In genomic region chr20:14512856-14513255, GRCh38 we compare ENCODE assay signal across 20 cellular contexts.
"Had no signal": no experiment of that assay in that cellular context is flagged by ENCODE, and none has a peak within 500 bp of the region (broad histone marks: within the 10 kb centered on the region; RNA-seq: fewer than 3 reads in every experiment).

No MANE protein-coding gene starts in this region.

- H3K27me3 Mint-ChIP-seq: dendritic cell treated with granulocyte-macrophage colony-stimulating factor and Interleukin-4, amounts not matched to agents 40 ng/mL and 50 ng/mL, for 4 days; effector memory CD8-positive, alpha-beta T cell had no signal

- H3K4me3 Mint-ChIP-seq: activated T-cell treated with anti-CD3 and anti-CD28 coated beads, Interleukin-2, amount 50 U/mL, for 72 hours; dendritic cell treated with granulocyte-macrophage colony-stimulating factor and Interleukin-4, amounts not matched to agents 40 ng/mL and 50 ng/mL, for 4 days; effector memory CD8-positive, alpha-beta T cell; nephron progenitor cell had no signal

- H3K4me3 ChIP-seq: lung had no signal

- ATAC-seq: activated T-cell treated with anti-CD3 and anti-CD28 coated beads, Interleukin-2, amount 50 U/mL, for 72 hours; effector memory CD8-positive, alpha-beta T cell; left lobe of liver had no signal

- H3K27ac Mint-ChIP-seq: activated T-cell treated with anti-CD3 and anti-CD28 coated beads, Interleukin-2, amount 50 U/mL, for 72 hours; dendritic cell treated with granulocyte-macrophage colony-stimulating factor and Interleukin-4, amounts not matched to agents 40 ng/mL and 50 ng/mL, for 4 days; effector memory CD8-positive, alpha-beta T cell; nephron progenitor cell had no signal

- H3K27ac ChIP-seq: WERI-Rb-1 had no signal

- DNase-seq: activated CD4-positive, alpha-beta T cell treated with anti-CD3 and anti-CD28 coated beads for 1 hour; activated CD8-positive, alpha-beta memory T cell treated with anti-CD3 and anti-CD28 coated beads for 24 hours; activated CD8-positive, alpha-beta memory T cell treated with anti-CD3 and anti-CD28 coated beads, Interleukin-2, amount 50 U/mL, for 48 hours; activated effector memory CD4-positive, alpha-beta T cell treated with anti-CD3 and anti-CD28 coated beads, Interleukin-2, amount 50 U/mL, for 16 hours; activated naive CD4-positive, alpha-beta T cell treated with anti-CD3 and anti-CD28 coated beads, Interleukin-2, amount 50 U/mL, for 16 hours; activated T-cell treated with anti-CD3 and anti-CD28 coated beads, Interleukin-2, amount 50 U/mL, for 72 hours; effector memory CD8-positive, alpha-beta T cell; kidney; midbrain; nephron progenitor cell; nucleus accumbens; posterior cingulate gyrus; stimulated activated CD4-positive, alpha-beta T cell treated with anti-CD3 and anti-CD28 coated beads, Interleukin-12 subunit alpha, Interleukin-12 subunit beta, amount 100 ng/mL, for 4 hours; stimulated activated CD4-positive, alpha-beta T cell treated with anti-CD3 and anti-CD28 coated beads, Interleukin-1b, Interleukin-23, amount 100 ng/mL, for 48 hours; stimulated activated CD8-positive, alpha-beta memory T cell treated with anti-CD3 and anti-CD28 coated beads, Interleukin-4, amount 100 ng/mL, for 48 hours; stimulated activated naive CD4-positive, alpha-beta T cell; WERI-Rb-1 had no signal

- H3K4me1 Mint-ChIP-seq: nephron progenitor cell had no signal

- H3K36me3 ChIP-seq: WERI-Rb-1 had no signal
